In genomic region chr12:25051583-25052190, GRCh38 we compare ENCODE assay signal across 2 cellular contexts.
TF ChIP-seq lines count a peak whose summit lies in the region.

No MANE protein-coding gene starts in this region.

TF ChIP-seq in HCT116, 20 proteins besides CTCF, POLR2A, EP300 and RAD21 (continued from another document):
- no peak for TF ChIP-seq EGR1 (IDR thresholded peaks at IDR 0.05; ENCODE audit: low read depth)
- no peak for TF ChIP-seq ATF3 (IDR thresholded peaks at IDR 0.05)
- TF ChIP-seq EZH2 (IDR thresholded peaks at IDR 0.05) = no peak
- TF ChIP-seq ZFX (IDR thresholded peaks at IDR 0.05) = no peak
- TF ChIP-seq JUND (IDR thresholded peaks at IDR 0.05) = no peak
- no peak for TF ChIP-seq SRF (IDR thresholded peaks at IDR 0.05; ENCODE audit: low read depth)

TF ChIP-seq in WTC11, 78 proteins besides CTCF, POLR2A, EP300 and RAD21 (continued from another document):
- TF ChIP-seq USF2 (CRISPR knock-in tag; IDR thresholded peaks at IDR 0.05) (no peak), ETV6 (CRISPR knock-in tag; IDR thresholded peaks at IDR 0.05) (no peak), E2F5 (CRISPR knock-in tag; IDR thresholded peaks at IDR 0.05) (no peak), MAX (CRISPR knock-in tag; IDR thresholded peaks at IDR 0.05) (no peak), ZNF138 (CRISPR knock-in tag; conservative IDR thresholded peaks at IDR 0.05) (no peak)
